ENCODE assay signal across 16 cellular contexts in the genomic region with DNA sequence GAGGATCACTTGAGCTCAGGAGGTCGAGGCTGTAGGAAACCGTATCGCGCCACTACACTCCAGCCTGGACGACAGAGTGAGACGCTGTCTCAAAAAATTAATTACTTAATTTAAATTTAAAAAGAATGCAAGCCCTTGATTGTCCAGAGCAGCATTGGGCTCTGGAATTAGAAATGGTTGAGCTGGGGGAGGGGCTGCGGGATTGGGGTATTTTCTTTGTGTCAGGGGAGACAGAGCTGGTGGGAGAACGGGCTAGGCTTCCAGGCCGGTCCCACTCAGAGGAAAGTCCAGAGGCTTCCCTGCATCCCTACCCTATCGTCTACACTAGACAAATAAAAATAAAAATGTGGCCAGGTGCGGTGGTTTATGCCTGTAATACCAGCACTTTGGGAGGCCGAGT. TPM values are rescaled to one million over a fixed set of nuclear protein-coding genes. Genes with fewer than 3 reads are reported as not detected.
DNase-seq lines count a peak whose midpoint lies in the region; ATAC-seq, FAIRE-seq and TF ChIP-seq lines count a peak whose summit lies in the region.
"Had no signal": no experiment of that assay in that cellular context is flagged by ENCODE, and none has a peak within 500 bp of the region (broad histone marks: within the 10 kb centered on the region; RNA-seq: fewer than 3 reads in every experiment).

No MANE protein-coding gene starts in this region.

- no peak for FAIRE-seq in H54 (lab: Jason Lieb, UNC)

- 79 to 87% (median 86%) methylated on average over 12 of the region's 12 CpGs for WGBS in heart left ventricle, 4 donors
- WGBS in esophagus, 2 donors = 84 to 88% methylated on average over 12 of the region's 12 CpGs

- no peaks in the 10 kb centered on the region for H3K9me3 ChIP-seq in heart left ventricle
- H3K9me3 ChIP-seq in esophagus (ENCODE audit: control insufficient read depth in 2 of 2, insufficient read depth in 1 of 2, low read depth in 1 of 2, low read length in 1 of 2) = no peaks in the 10 kb centered on the region
- H3K9me3 ChIP-seq: prostate gland had no signal

- H3K27ac Mint-ChIP-seq in mesothelial cell of epicardium (peak overlapping the region; percentile 99), type B pancreatic cell (no peak overlapping the region)

- TF ChIP-seq POLR2A in heart left ventricle (IDR thresholded peaks at IDR 0.05) = no peak
- no peak for TF ChIP-seq POLR2A in H54 (IDR thresholded peaks at IDR 0.05; ENCODE audit: low read depth, low read length)

- H3K4me3 ChIP-seq in heart left ventricle (peak overlapping the region in 7 of 12 donors; percentile 70 to 91 (median 73)), esophagus (ENCODE audit: low read depth in 1 of 2, low read length in 2 of 2) (no peak overlapping the region)

- intact Hi-C loops in heart left ventricle (cut with DNase I) = loop anchor here in 9 of 10 donors (5.0 to 10.0 kb wide), 7 partner anchors 46 to 211 kb away; a partner anchor contains a TSS
- intact Hi-C loops in left cardiac atrium (cut with DNase I) = loop anchor here in 1 of 2 donors (2.0 to 10.0 kb wide), 2 partner anchors 121 to 209 kb away; a partner anchor contains a TSS

- peaks cover 3% of the 10 kb centered on the region for H3K27me3 Mint-ChIP-seq in mesothelial cell of epicardium (ENCODE audit: low read depth)
- H3K27me3 Mint-ChIP-seq in type B pancreatic cell = peaks cover 13% of the 10 kb centered on the region

- peak overlapping the region; percentile 96 to 100 (median 98) for H3K27ac ChIP-seq in heart left ventricle
- peak overlapping the region; percentile 82 to 95 for H3K27ac ChIP-seq in esophagus (ENCODE audit: low read depth in 2 of 2, low read length in 1 of 2)

- peaks cover 22% of the 10 kb centered on the region for H3K4me1 Mint-ChIP-seq in mesothelial cell of epicardium
- peaks cover 8% of the 10 kb centered on the region for H3K4me1 Mint-ChIP-seq in type B pancreatic cell (ENCODE audit: unreplicated experiment)

- ATAC-seq in heart left ventricle = no peak
- no peak for ATAC-seq in left cardiac atrium
- no peak for ATAC-seq in HG02884 (IDR thresholded peaks at IDR 0.05; ENCODE audit: unreplicated experiment)

- H3K36me3 ChIP-seq in heart left ventricle = peaks cover 0 to 10% (median 3%) of the 10 kb centered on the region in 9 donors
- H3K36me3 ChIP-seq in esophagus (ENCODE audit: control insufficient read depth in 2 of 2, insufficient read depth in 2 of 2, low read length in 1 of 2) = peaks cover 0 to 4% of the 10 kb centered on the region in 2 donors
- H3K36me3 ChIP-seq: prostate gland had no signal

- TF ChIP-seq CTCF in heart left ventricle (IDR thresholded peaks at IDR 0.05) (no peak), mesothelial cell of epicardium (IDR thresholded peaks at IDR 0.05; ENCODE audit: unreplicated experiment) (no peak), type B pancreatic cell (conservative IDR thresholded peaks at IDR 0.05) (no peak)

- peaks cover 0 to 31% (median 22%) of the 10 kb centered on the region in 12 donors for H3K4me1 ChIP-seq in heart left ventricle
- peaks cover 4 to 6% of the 10 kb centered on the region in 2 donors for H3K4me1 ChIP-seq in esophagus (ENCODE audit: control insufficient read depth in 2 of 2, insufficient read depth in 2 of 2, low read length in 1 of 2)

- H3K27me3 ChIP-seq in heart left ventricle = peaks cover 0 to 7% (median 0%) of the 10 kb centered on the region in 9 donors
- H3K27me3 ChIP-seq in esophagus (ENCODE audit: control insufficient read depth in 1 of 2, insufficient read depth in 2 of 2, low read length in 2 of 2) = no peaks in the 10 kb centered on the region

- H3K4me3 Mint-ChIP-seq in mesothelial cell of epicardium (peak overlapping the region; percentile 91), type B pancreatic cell (peak overlapping the region; percentile 96)

- no peaks in the 10 kb centered on the region for H3K9me3 Mint-ChIP-seq in mesothelial cell of epicardium
- no peaks in the 10 kb centered on the region for H3K9me3 Mint-ChIP-seq in type B pancreatic cell
- H3K9me3 Mint-ChIP-seq: central memory CD8-positive, alpha-beta T cell had no signal

- DNase-seq in heart left ventricle (no peak), left cardiac atrium (no peak), mesothelial cell of epicardium (ENCODE audit: low spot score in 2 of 2, unreplicated experiment in 2 of 2) (no peak), type B pancreatic cell (ENCODE audit: extremely low spot score, unreplicated experiment) (no peak), H54 (ENCODE audit: insufficient read length, low spot score) (no peak), LoVo (ENCODE audit: low spot score) (no peak)
- DNase-seq: 8988T; activated CD4-positive, alpha-beta T cell treated with anti-CD3 and anti-CD28 coated beads, Interleukin-2, amount 50 U/mL, for 48 hours; activated gamma-delta T cell treated with Interleukin-2 at 50 U/mL for 16 hours; GOT3; NCI-H2029 treated with DMSO at 0.1 percent for 48 hours; T-helper 1 cell had no signal

- H3K36me3 Mint-ChIP-seq in mesothelial cell of epicardium (peaks cover 2% of the 10 kb centered on the region), type B pancreatic cell (no peaks in the 10 kb centered on the region)

RNA-seq across cellular contexts. Expression of a gene that starts 2.2 kb away (rescaled TPM):
- 10 to 100 TPM in 8 of 9 donors, 1 to 10 TPM in 1; 6.9 to 39.2 (median 31.5) TPM for total RNA-seq in heart left ventricle
- polyA plus RNA-seq in heart left ventricle = 10 to 100 TPM; 17.2 to 20.1 TPM
- 10 to 100 TPM; 23.8 to 29.2 TPM for total RNA-seq in left cardiac atrium
- polyA plus RNA-seq in esophagus = 1 to 10 TPM in 1 of 2 donors, under 1 TPM in 1; 0.81 to 1.1 TPM
- total RNA-seq in mesothelial cell of epicardium = 5.9 to 6.7 TPM (median 6.4 TPM) in 3 replicates
- total RNA-seq in type B pancreatic cell (ENCODE audit: low replicate concordance) = 6.7 and 8.7 TPM in 2 replicates

RNA-seq across cellular contexts. Expression of a gene that starts 13.0 kb away (rescaled TPM):
- 10 to 100 TPM; 10.6 to 37.4 (median 14.8) TPM for total RNA-seq in heart left ventricle
- 10 to 100 TPM; 24.7 to 59.3 TPM for polyA plus RNA-seq in heart left ventricle
- total RNA-seq in left cardiac atrium = 10 to 100 TPM in 1 of 2 donors, 1 to 10 TPM in 1; 8.7 to 13.4 TPM
- 10 to 100 TPM in 1 of 2 donors, 1 to 10 TPM in 1; 7.4 to 12.0 TPM for polyA plus RNA-seq in esophagus
- 7.7 to 9.5 TPM (median 8.2 TPM) in 3 replicates for total RNA-seq in mesothelial cell of epicardium
- total RNA-seq in type B pancreatic cell (ENCODE audit: low replicate concordance) = 10.2 and 11.6 TPM in 2 replicates

RNA-seq across cellular contexts. Expression of a gene that starts 20.2 kb away (rescaled TPM):
- total RNA-seq in heart left ventricle = 1 to 10 TPM in 5 of 9 donors, under 1 TPM in 3, not detected in 1; 0.16 to 3.6 (median 1.1) TPM
- polyA plus RNA-seq in heart left ventricle = 1 to 10 TPM in 1 of 2 donors, under 1 TPM in 1; 0.82 to 4.6 TPM
- total RNA-seq in left cardiac atrium = under 1 TPM in 1 of 2 donors, not detected in 1; 0.55 TPM
- polyA plus RNA-seq in esophagus = under 1 TPM; 0.07 to 0.39 TPM
- 0.70 to 1.4 TPM (median 0.93 TPM) in 3 replicates for total RNA-seq in mesothelial cell of epicardium
- 0.33 and 0.89 TPM in 2 replicates for total RNA-seq in type B pancreatic cell (ENCODE audit: low replicate concordance)

RNA-seq across cellular contexts. Expression of a gene that starts 32.4 kb away (rescaled TPM):
- total RNA-seq in heart left ventricle = 100 to 1,000 TPM in 2 of 9 donors, 10 to 100 TPM in 4, 1 to 10 TPM in 3; 9.0 to 455 (median 15.2) TPM
- polyA plus RNA-seq in heart left ventricle = 10 to 100 TPM in 1 of 2 donors, 1 to 10 TPM in 1; 8.9 to 27.1 TPM
- 10 to 100 TPM; 43.7 to 68.9 TPM for total RNA-seq in left cardiac atrium
- 10 to 100 TPM in 1 of 2 donors, 1 to 10 TPM in 1; 9.9 to 29.3 TPM for polyA plus RNA-seq in esophagus
- total RNA-seq in mesothelial cell of epicardium = 0.32 to 2.0 TPM (median 0.36 TPM) in 3 replicates
- total RNA-seq in type B pancreatic cell (ENCODE audit: low replicate concordance) = 20.2 and 22.8 TPM in 2 replicates

RNA-seq across cellular contexts. Expression of a gene that starts 53.1 kb away (rescaled TPM):
- 10 to 100 TPM; 17.9 to 28.6 (median 24.6) TPM for total RNA-seq in heart left ventricle
- polyA plus RNA-seq in heart left ventricle = 1 to 10 TPM; 4.0 to 7.1 TPM
- 10 to 100 TPM; 22.1 to 24.5 TPM for total RNA-seq in left cardiac atrium
- polyA plus RNA-seq in esophagus = 10 to 100 TPM in 1 of 2 donors, 1 to 10 TPM in 1; 8.1 to 10.6 TPM
- total RNA-seq in mesothelial cell of epicardium = 90.4 to 95.5 TPM (median 94.7 TPM) in 3 replicates
- 41.4 and 47.0 TPM in 2 replicates for total RNA-seq in type B pancreatic cell (ENCODE audit: low replicate concordance)

Comparison
In these comparisons a context has a peak if more than half of its experiments do, and no peak if none do; other contexts are left out.
1. H3K4me3 ChIP-seq: peak in heart left ventricle (7 of 12); none in esophagus (0 of 2).